ENCODE assay signal across 21 cellular contexts in genomic region chr7:128081351-128081750, GRCh38. TPM values are rescaled to one million over a fixed set of nuclear protein-coding genes. Genes with fewer than 3 reads are reported as not detected.
DNase-seq lines count a peak whose midpoint lies in the region; ATAC-seq, FAIRE-seq and TF ChIP-seq lines count a peak whose summit lies in the region.
"Had no signal": no experiment of that assay in that cellular context is flagged by ENCODE, and none has a peak within 500 bp of the region (broad histone marks: within the 10 kb centered on the region; RNA-seq: fewer than 3 reads in every experiment).

No MANE protein-coding gene starts in this region.

- peak overlapping the region; percentile 11 for H3K18ac ChIP-seq in neuronal stem cell (ENCODE audit: low read length)

- H2BK15ac ChIP-seq in neuronal stem cell (ENCODE audit: low read length), result no peak overlapping the region

- H4K20me1 ChIP-seq in K562 (replicated peaks; ENCODE audit: control insufficient read depth, insufficient read depth, low read length), result peaks cover 15% of the 10 kb centered on the region

- no TSS peak for BruUV-seq in K562 (replicated peaks; lab: Mats Ljungman, UMichigan)

- H3K4me3 ChIP-seq in K562, result no peak overlapping the region
- H3K4me3 ChIP-seq in neuronal stem cell (ENCODE audit: low read length in 2 of 2), result no peak overlapping the region
- H3K4me3 ChIP-seq: GM23338 had no signal

- no peaks in the 10 kb centered on the region for H3K9me3 Mint-ChIP-seq in activated T-helper 2 cell treated with anti-CD3 and anti-CD28 coated beads, Interferon-gamma antibody, Interleukin-2, Interleukin-4, amounts not matched to agents 10 μg/mL and 5 μg/mL and 100 μg/mL, durations not matched to agents 14 hours and 24 hours and 36 hours
- H3K9me3 Mint-ChIP-seq: CD4-positive, CD25-positive, alpha-beta regulatory T cell; CD8-positive, alpha-beta memory T cell; GM23338 had no signal

- no peak for TF ChIP-seq POLR2A in K562 (conservative IDR thresholded peaks at IDR 0.05)

- H3K4me1 ChIP-seq in K562 (replicated peaks in 1 of 2; ENCODE audit: control insufficient read depth in 2 of 2, insufficient read depth in 2 of 2, low read length in 2 of 2) (peaks cover 0 to 6% of the 10 kb centered on the region in 2 experiments; a peak in 2 of 5 replicates), neuronal stem cell (ENCODE audit: control insufficient read depth in 2 of 2, insufficient read depth in 1 of 2, low read depth in 1 of 2, low read length in 2 of 2) (peaks cover 23 to 25% of the 10 kb centered on the region in 2 donors)

- H2BK12ac ChIP-seq in neuronal stem cell (ENCODE audit: low read length), result no peak overlapping the region

- peak overlapping the region; percentile 60 for H3K14ac ChIP-seq in neuronal stem cell (ENCODE audit: low read length)

- H3K27ac Mint-ChIP-seq in activated T-helper 2 cell treated with anti-CD3 and anti-CD28 coated beads, Interferon-gamma antibody, Interleukin-2, Interleukin-4, amounts not matched to agents 10 μg/mL and 5 μg/mL and 100 μg/mL, durations not matched to agents 14 hours and 24 hours and 36 hours, result no peak overlapping the region
- H3K27ac Mint-ChIP-seq: GM23338 had no signal

- in situ Hi-C loops in K562 (cut with MboI), result no loop called here

- H3K9ac ChIP-seq in K562 (ENCODE audit: insufficient read depth in 1 of 2, low read depth in 2 of 2, low read length in 2 of 2) (peak overlapping the region in 1 of 2 experiments; percentile 54; a peak in 1 of 4 replicates), neuronal stem cell (ENCODE audit: low read depth, low read length, poor library complexity) (peak overlapping the region; percentile 50)

- no peak overlapping the region for H3K4me3 Mint-ChIP-seq in activated T-helper 2 cell treated with anti-CD3 and anti-CD28 coated beads, Interferon-gamma antibody, Interleukin-2, Interleukin-4, amounts not matched to agents 10 μg/mL and 5 μg/mL and 100 μg/mL, durations not matched to agents 14 hours and 24 hours and 36 hours (ENCODE audit: low read depth)
- H3K4me3 Mint-ChIP-seq: CD8-positive, alpha-beta memory T cell; GM23338 had no signal

- no peak overlapping the region for H2BK120ac ChIP-seq in neuronal stem cell (ENCODE audit: low read depth, low read length)

- H3K4ac ChIP-seq in neuronal stem cell (ENCODE audit: low read length), result no peak overlapping the region

- no peak for TF ChIP-seq CTCF in K562 (IDR thresholded peaks at IDR 0.05 in 2 of 3, conservative IDR thresholded peaks at IDR 0.05 in 1 of 3; ENCODE audit: insufficient read depth in 2 of 3, low read depth in 1 of 3, low read length in 3 of 3)

- H2AFZ ChIP-seq in K562 (ENCODE audit: low read depth, low read length), result no peak overlapping the region
- no peak overlapping the region for H2AFZ ChIP-seq in neuronal stem cell (ENCODE audit: low read length)
- H2AFZ ChIP-seq: GM23338 had no signal

- POLR2A ChIA-PET in K562 (lab: Yijun Ruan, JAX), result interaction anchor here (0.7 to 1.8 kb wide), 3 partner anchors 9 to 18 kb away, joined by 4 to 6 read pairs (median 5); no protein-coding TSS in a partner anchor

- ATAC-seq in Right ventricle myocardium superior (ENCODE audit: poor library complexity) (no peak), K562 (no peak), GM18517 (IDR thresholded peaks at IDR 0.05; ENCODE audit: unreplicated experiment) (no peak)
- ATAC-seq: GM23338 had no signal

- H4K8ac ChIP-seq in neuronal stem cell (ENCODE audit: low read depth, low read length), result no peak overlapping the region

- H3K79me2 ChIP-seq in K562 (ENCODE audit: control insufficient read depth, insufficient read depth, low read length), result no peaks in the 10 kb centered on the region

- TF ChIP-seq RAD21 in K562 (CRISPR knock-in tag; conservative IDR thresholded peaks at IDR 0.05 in 1 of 2, IDR thresholded peaks at IDR 0.05 in 1 of 2), result no peak

- no peak overlapping the region for H3K27ac ChIP-seq in K562 (ENCODE audit: extremely low read depth, low read depth, low read length)
- no peak overlapping the region for H3K27ac ChIP-seq in neuronal stem cell (replicated peaks; ENCODE audit: low read length)

- H3K4me2 ChIP-seq in K562 (ENCODE audit: insufficient read depth, low read length), result no peak overlapping the region
- H3K4me2 ChIP-seq in neuronal stem cell (ENCODE audit: insufficient read depth, low read length, poor library complexity, severe bottlenecking), result no peak overlapping the region
- H3K4me2 ChIP-seq: GM23338 had no signal

- DNase-seq in Right ventricle myocardium superior (peak; percentile 29), cardiac septum (ENCODE audit: low spot score) (no peak), K562 (ENCODE audit: extremely low read depth in 1 of 4, low spot score in 3 of 4) (no peak), neuronal stem cell (ENCODE audit: low spot score) (no peak), Kasumi-1 (lab: John Stamatoyannopoulos, UW) (no peak)
- DNase-seq in activated T-helper 2 cell treated with anti-CD3 and anti-CD28 coated beads, Interferon-gamma antibody, Interleukin-2, Interleukin-4, amounts not matched to agents 10 μg/mL and 5 μg/mL and 100 μg/mL, durations not matched to agents 14 hours and 24 hours and 36 hours (ENCODE audit: low spot score), result no peak
- DNase-seq: 8988T; C1 segment of cervical spinal cord; CD4-positive, CD25-positive, alpha-beta regulatory T cell; CD8-positive, alpha-beta memory T cell; COR-L47; DMS 273 treated with DMSO at 0.1 percent for 48 hours; DMS53; DND-41; EL; HCEC 1CT had no signal

- H3K36me3 Mint-ChIP-seq in activated T-helper 2 cell treated with anti-CD3 and anti-CD28 coated beads, Interferon-gamma antibody, Interleukin-2, Interleukin-4, amounts not matched to agents 10 μg/mL and 5 μg/mL and 100 μg/mL, durations not matched to agents 14 hours and 24 hours and 36 hours (ENCODE audit: low read depth), result peaks cover 20% of the 10 kb centered on the region

- H3K23ac ChIP-seq in neuronal stem cell (ENCODE audit: low read depth, low read length, poor library complexity), result peak overlapping the region; percentile 83

- FAIRE-seq in K562 (lab: Jason Lieb, UNC), result no peak
- FAIRE-seq: GM12891, H54 had no signal

- no peaks in the 10 kb centered on the region for H3K27me3 ChIP-seq in K562 (ENCODE audit: control insufficient read depth in 2 of 2, insufficient read depth in 2 of 2, low read length in 2 of 2)
- no peaks in the 10 kb centered on the region for H3K27me3 ChIP-seq in neuronal stem cell (ENCODE audit: control insufficient read depth in 3 of 3, insufficient read depth in 3 of 3, low read depth in 1 of 3, low read length in 3 of 3)

- CTCF ChIA-PET in K562 (lab: Yijun Ruan, JAX; ENCODE audit: low intra/inter-chr PET ratio), result no interaction called here

- H2AK5ac ChIP-seq in neuronal stem cell (ENCODE audit: low read depth, low read length), result peak overlapping the region; percentile 61

- no peaks in the 10 kb centered on the region for H3K79me1 ChIP-seq in neuronal stem cell (ENCODE audit: low read depth, low read length)

- H3K36me3 ChIP-seq in K562 (ENCODE audit: control insufficient read depth, insufficient read depth, low read length) (peaks cover 95% of the 10 kb centered on the region; the same call in 2 of the 3 replicates), neuronal stem cell (replicated peaks in 1 of 2; ENCODE audit: control insufficient read depth in 2 of 2, insufficient read depth in 2 of 2, low read length in 2 of 2) (peaks cover 10 to 77% of the 10 kb centered on the region in 2 donors)

- no peaks in the 10 kb centered on the region for H3K27me3 Mint-ChIP-seq in activated T-helper 2 cell treated with anti-CD3 and anti-CD28 coated beads, Interferon-gamma antibody, Interleukin-2, Interleukin-4, amounts not matched to agents 10 μg/mL and 5 μg/mL and 100 μg/mL, durations not matched to agents 14 hours and 24 hours and 36 hours (ENCODE audit: low read depth)
- H3K27me3 Mint-ChIP-seq: CD4-positive, CD25-positive, alpha-beta regulatory T cell; CD8-positive, alpha-beta memory T cell had no signal

- H2BK5ac ChIP-seq in neuronal stem cell (ENCODE audit: low read length), result peak overlapping the region; percentile 25

- no peaks in the 10 kb centered on the region for H3K9me3 ChIP-seq in K562 (replicated peaks; ENCODE audit: control insufficient read depth, insufficient read depth, low read depth, low read length)
- no peaks in the 10 kb centered on the region for H3K9me3 ChIP-seq in neuronal stem cell (replicated peaks in 1 of 2; ENCODE audit: control insufficient read depth in 2 of 2, insufficient read depth in 1 of 2, low read depth in 1 of 2, low read length in 2 of 2)

- intact Hi-C loops in Right ventricle myocardium superior (cut with DNase I) (no loop called here), cardiac septum (cut with DNase I) (no loop called here), K562 (cut with micrococcal nuclease) (no loop called here)
- intact Hi-C loops in activated T-helper 2 cell treated with anti-CD3 and anti-CD28 coated beads, Interferon-gamma antibody, Interleukin-2, Interleukin-4, amounts not matched to agents 10 μg/mL and 5 μg/mL and 100 μg/mL, durations not matched to agents 14 hours and 24 hours and 36 hours (cut with micrococcal nuclease), result no loop called here

- 94% methylated on average over 11 of the region's 11 CpGs for WGBS in K562 (ENCODE audit: insufficient coverage, low coverage, missing lambda C conversion rate)
- no CpG with 5 or more reads among the region's 11 CpGs for WGBS in neuronal stem cell (ENCODE audit: extremely low coverage in 2 of 2, insufficient read length in 2 of 2, insufficient replicate concordance in 1 of 2), 2 donors

- H4K91ac ChIP-seq in neuronal stem cell (ENCODE audit: low read depth, low read length, poor library complexity), result no peak overlapping the region

- no peaks in the 10 kb centered on the region for H3K4me1 Mint-ChIP-seq in activated T-helper 2 cell treated with anti-CD3 and anti-CD28 coated beads, Interferon-gamma antibody, Interleukin-2, Interleukin-4, amounts not matched to agents 10 μg/mL and 5 μg/mL and 100 μg/mL, durations not matched to agents 14 hours and 24 hours and 36 hours (ENCODE audit: low read depth)
- H3K4me1 Mint-ChIP-seq: CD4-positive, CD25-positive, alpha-beta regulatory T cell; CD8-positive, alpha-beta memory T cell had no signal

- no peak for TF ChIP-seq EP300 in K562 (IDR thresholded peaks at IDR 0.05; ENCODE audit: low read length)

- H3K9me1 ChIP-seq in K562 (ENCODE audit: control insufficient read depth, insufficient read depth, low read length), result peaks cover 8% of the 10 kb centered on the region

RNA-seq across cellular contexts. Expression of gene LRRC4, which starts 50.1 kb away (rescaled TPM):
- total RNA-seq in Right ventricle myocardium superior (1.9 TPM), cardiac septum (3.7 TPM), K562 (2014; rRNA removed) (not detected in 2 replicates), K562 (2014; rRNA removed; fragmentation: Illumina TruSeq; extraction: Trizol) (not detected in 2 replicates), K562 (2015; rRNA removed; fragmentation: Illumina TruSeq; extraction: Trizol) (not detected in 2 replicates), K562 (2021) (0.07 TPM in 1 of 2 replicates, not detected in the other)
- not detected in 2 replicates for total RNA-seq in K562 (2011; cell fraction: chromatin; rRNA removed; ENCODE audit: low replicate concordance)
- total RNA-seq in K562 (2011; cell fraction: nucleolus; rRNA removed), result not detected in 2 replicates
- not detected in 2 replicates for total RNA-seq in K562 (2011; cell fraction: nucleoplasm; rRNA removed)
- polyA plus RNA-seq in K562 (2011; rRNA removed) (not detected in 2 replicates), K562 (2014; fragmentation: Illumina TruSeq; extraction: Trizol) (not detected in 2 replicates), K562 (2014; fragmentation: Nextera tagmentation; extraction: Ambion mirVana) (under 1 TPM in 1 of 2 experiments, not detected in 1; 0.04 TPM), K562 (2014; rRNA removed) (0.11 TPM in 1 of 2 replicates, not detected in the other)
- not detected in 2 replicates for polyA plus RNA-seq in K562 (2011; cell fraction: cytosol; rRNA removed)
- polyA plus RNA-seq in K562 (2011; cell fraction: nucleus; rRNA removed), result not detected in 2 replicates
- 0.07 and 0.21 TPM in 2 replicates for polyA plus RNA-seq in K562 (2012)
- polyA minus RNA-seq in K562 (2011; rRNA and poly(A)+ RNA removed), result not detected in 2 replicates
- polyA minus RNA-seq in K562 (2011; cell fraction: cytosol; rRNA and poly(A)+ RNA removed), result not detected in 2 replicates
- polyA minus RNA-seq in K562 (2011; cell fraction: nucleus; rRNA and poly(A)+ RNA removed), result not detected in 2 replicates
- 50.0 TPM for polyA plus RNA-seq in neuronal stem cell (2013, experiment 1 of 2)
- polyA plus RNA-seq in neuronal stem cell (2013, experiment 2 of 2), result 47.3 TPM
- 0.16 TPM in 1 of 2 replicates, not detected in the other for total RNA-seq in activated T-helper 2 cell treated with anti-CD3 and anti-CD28 coated beads, Interferon-gamma antibody, Interleukin-2, Interleukin-4, amounts not matched to agents 10 μg/mL and 5 μg/mL and 100 μg/mL, durations not matched to agents 14 hours and 24 hours and 36 hours
- total RNA-seq: CD4-positive, CD25-positive, alpha-beta regulatory T cell; HT-29 had no signal
- polyA plus RNA-seq: CD8-positive, alpha-beta memory T cell had no signal
